21 cellular contexts compared by ENCODE assay signal in the genomic region with DNA sequence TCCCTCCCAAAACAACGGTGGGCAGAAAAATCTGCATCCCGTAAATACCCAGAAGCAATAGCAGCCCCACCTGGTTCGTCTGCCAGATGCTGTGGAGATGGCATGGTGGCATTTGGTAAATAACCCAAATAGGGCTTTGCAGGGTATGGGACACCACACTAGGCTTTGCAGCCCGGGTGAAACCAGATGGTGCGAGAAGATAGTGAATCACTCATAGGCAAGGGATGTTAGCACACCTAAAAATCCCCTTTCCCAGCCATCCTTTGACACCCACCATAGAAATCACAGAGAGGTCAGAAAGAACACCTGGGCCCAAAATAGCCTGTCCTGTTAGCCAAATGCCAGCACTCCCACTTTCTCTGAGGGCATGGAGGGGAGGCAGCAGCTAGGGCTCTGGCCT. TPM values are rescaled to one million over a fixed set of nuclear protein-coding genes. Genes with fewer than 3 reads are reported as not detected.
DNase-seq lines count a peak whose midpoint lies in the region; ATAC-seq, FAIRE-seq and TF ChIP-seq lines count a peak whose summit lies in the region.
"Had no signal": no experiment of that assay in that cellular context is flagged by ENCODE, and none has a peak within 500 bp of the region (broad histone marks: within the 10 kb centered on the region; RNA-seq: fewer than 3 reads in every experiment).

No MANE protein-coding gene starts in this region.

- no peak for FAIRE-seq in bronchial epithelial cell (lab: Jason Lieb, UNC)
- FAIRE-seq: frontal cortex had no signal

- H3K4me3 ChIP-seq in bronchial epithelial cell (ENCODE audit: low read depth, low read length) (no peak overlapping the region), prostate gland (no peak overlapping the region)
- H3K4me3 ChIP-seq: upper lobe of right lung had no signal

- H3K36me3 ChIP-seq in bronchial epithelial cell (ENCODE audit: control insufficient read depth, insufficient read depth, low read length) (no peaks in the 10 kb centered on the region), prostate gland (no peaks in the 10 kb centered on the region)
- H3K36me3 ChIP-seq: upper lobe of right lung had no signal

- no peak for TF ChIP-seq CTCF in bronchial epithelial cell (IDR thresholded peaks at IDR 0.05; ENCODE audit: insufficient read depth, low read length, severe bottlenecking)
- no peak for TF ChIP-seq CTCF in prostate gland (IDR thresholded peaks at IDR 0.05)

- DNase-seq in NCI-H2171 treated with DMSO at 0.1 percent for 48 hours (lab: John Stamatoyannopoulos, UW) (peak; percentile 41), NCI-H2171 (lab: John Stamatoyannopoulos, UW) (no peak), bronchial epithelial cell (ENCODE audit: low read depth) (peak; percentile 38), prostate gland (ENCODE audit: low spot score) (no peak), OCI-M2 (lab: John Stamatoyannopoulos, UW; ENCODE audit: unreplicated experiment) (no peak), NCI-H774 (lab: John Stamatoyannopoulos, UW) (no peak)
- DNase-seq: 8988T; activated CD4-positive, alpha-beta T cell treated with anti-CD3 and anti-CD28 coated beads for 48 hours; activated CD8-positive, alpha-beta memory T cell treated with anti-CD3 and anti-CD28 coated beads, Interleukin-2, amount 50 U/mL, for 48 hours; activated gamma-delta T cell treated with Interleukin-2 at 50 U/mL for 16 hours; aorta; CD4-positive, CD25-positive, alpha-beta regulatory T cell; NCI-H2107; NCI-H526 treated with DMSO at 0.1 percent for 48 hours; SK-N-SH; upper lobe of right lung had no signal

- no peaks in the 10 kb centered on the region for H3K9me3 ChIP-seq in prostate gland
- H3K9me3 ChIP-seq: SK-N-SH, upper lobe of right lung had no signal

- intact Hi-C loops in prostate gland (cut with DNase I), result no loop called here

- peaks cover 2% of the 10 kb centered on the region for H3K4me1 ChIP-seq in prostate gland (replicated peaks)
- H3K4me1 ChIP-seq: upper lobe of right lung had no signal

- WGBS in prostate gland, result 51% methylated on average over 5 of the region's 5 CpGs

- ATAC-seq in GM21619 (IDR thresholded peaks at IDR 0.05; ENCODE audit: unreplicated experiment), result peak; percentile 47
- ATAC-seq in GM18519 (IDR thresholded peaks at IDR 0.05; ENCODE audit: low FRiP score, unreplicated experiment), result no peak
- ATAC-seq: left lobe of liver, Panc1, upper lobe of right lung had no signal

- TF ChIP-seq POLR2A in prostate gland (IDR thresholded peaks at IDR 0.05), result no peak

- peak overlapping the region; percentile 9 to 44 for H3K27ac ChIP-seq in prostate gland
- H3K27ac ChIP-seq: upper lobe of right lung had no signal

- H3K27me3 ChIP-seq in bronchial epithelial cell (ENCODE audit: control insufficient read depth, insufficient read depth, low read length) (no peaks in the 10 kb centered on the region), prostate gland (replicated peaks; ENCODE audit: insufficient read depth) (no peaks in the 10 kb centered on the region)
- H3K27me3 ChIP-seq: upper lobe of right lung had no signal

RNA-seq across cellular contexts. Expression of a gene that starts 47.6 kb away (rescaled TPM):
- total RNA-seq in bronchial epithelial cell (1.8 and 3.6 TPM in 2 replicates), prostate gland (10 to 100 TPM; 14.6 to 22.2 TPM)

Comparison
In these comparisons a context has a peak if more than half of its experiments do, and no peak if none do; other contexts are left out.
1. DNase-seq: peak in NCI-H2171 treated with DMSO at 0.1 percent for 48 hours (single experiment) and bronchial epithelial cell (single experiment); none in NCI-H2171 (single experiment), prostate gland (single experiment), OCI-M2 (single experiment) and NCI-H774 (single experiment).